Comparison of ENCODE assay signal across 19 cellular contexts in genomic region chr6:94511502-94512088, GRCh38.
A peak's percentile ranks its signal among the peaks of the same experiment; 100 is the strongest.
DNase-seq lines count a peak whose midpoint lies in the region; ATAC-seq, FAIRE-seq and TF ChIP-seq lines count a peak whose summit lies in the region.
"Had no signal": no experiment of that assay in that cellular context is flagged by ENCODE, and none has a peak within 500 bp of the region (broad histone marks: within the 10 kb centered on the region; RNA-seq: fewer than 3 reads in every experiment).

No MANE protein-coding gene starts in this region.

- H3K4me1 ChIP-seq in kidney (ENCODE audit: control insufficient read depth in 1 of 2, insufficient read depth in 1 of 2, low read depth in 1 of 2, low read length in 2 of 2) (no peaks in the 10 kb centered on the region), spleen (no peaks in the 10 kb centered on the region)

- TF ChIP-seq POLR2A in spleen (IDR thresholded peaks at IDR 0.05), result no peak

- WGBS in spleen, 5 donors, result 75 to 90% (median 87%) methylated on average over 10 to 17 of the region's 17 CpGs

- no peaks in the 10 kb centered on the region for H3K4me1 Mint-ChIP-seq in natural killer cell treated with Interleukin-12 subunit alpha and Interleukin-12 subunit beta and Interleukin-15 and Interleukin-18, amount 100 ng/mL, for 72 hours (ENCODE audit: low read depth in 2 of 2)
- H3K4me1 Mint-ChIP-seq in natural killer cell, result no peaks in the 10 kb centered on the region

- no peaks in the 10 kb centered on the region for H3K27me3 ChIP-seq in spleen (replicated peaks in 1 of 7)

- no peak for ATAC-seq in natural killer cell treated with Interleukin-12 subunit alpha and Interleukin-12 subunit beta and Interleukin-15 and Interleukin-18, amount 100 ng/mL, for 72 hours
- ATAC-seq in natural killer cell, result no peak

- no peaks in the 10 kb centered on the region for H3K9me3 ChIP-seq in kidney (ENCODE audit: control insufficient read depth in 1 of 2, low read length in 2 of 2)
- H3K9me3 ChIP-seq in spleen, result peaks cover 0 to 18% (median 6%) of the 10 kb centered on the region in 8 donors

- H3K36me3 ChIP-seq in kidney (ENCODE audit: control insufficient read depth in 1 of 2, insufficient read depth in 2 of 2, low read length in 2 of 2) (no peaks in the 10 kb centered on the region), spleen (no peaks in the 10 kb centered on the region)

- H3K4me3 ChIP-seq in kidney (ENCODE audit: low read length in 2 of 2) (no peak overlapping the region), spleen (no peak overlapping the region)

- no peak overlapping the region for H3K27ac Mint-ChIP-seq in natural killer cell treated with Interleukin-12 subunit alpha and Interleukin-12 subunit beta and Interleukin-15 and Interleukin-18, amount 100 ng/mL, for 72 hours
- no peak overlapping the region for H3K27ac Mint-ChIP-seq in natural killer cell

- no peaks in the 10 kb centered on the region for H3K27me3 Mint-ChIP-seq in natural killer cell treated with Interleukin-12 subunit alpha and Interleukin-12 subunit beta and Interleukin-15 and Interleukin-18, amount 100 ng/mL, for 72 hours
- no peaks in the 10 kb centered on the region for H3K27me3 Mint-ChIP-seq in natural killer cell (ENCODE audit: low read depth in 2 of 2)

- no peak overlapping the region for H3K4me3 Mint-ChIP-seq in natural killer cell treated with Interleukin-12 subunit alpha and Interleukin-12 subunit beta and Interleukin-15 and Interleukin-18, amount 100 ng/mL, for 72 hours
- no peak overlapping the region for H3K4me3 Mint-ChIP-seq in natural killer cell

- H3K9me3 Mint-ChIP-seq in natural killer cell treated with Interleukin-12 subunit alpha and Interleukin-12 subunit beta and Interleukin-15 and Interleukin-18, amount 100 ng/mL, for 72 hours, result peaks cover 6% of the 10 kb centered on the region
- peaks cover 0 to 7% of the 10 kb centered on the region in 2 donors for H3K9me3 Mint-ChIP-seq in natural killer cell

- no peak for FAIRE-seq in kidney (lab: Jason Lieb, UNC)
- FAIRE-seq: H1 had no signal

- peak; percentile 42 for DNase-seq in natural killer cell treated with Interleukin-12 subunit alpha and Interleukin-12 subunit beta and Interleukin-15 and Interleukin-18, amount 100 ng/mL, for 72 hours (ENCODE audit: low spot score)
- no peak for DNase-seq in natural killer cell
- DNase-seq in kidney, result peak; percentile 44
- DNase-seq in spleen, result peak; percentile 48
- DNase-seq in activated CD8-positive, alpha-beta memory T cell treated with anti-CD3 and anti-CD28 coated beads for 24 hours, result no peak
- DNase-seq in RKO (ENCODE audit: low spot score), result no peak
- DNase-seq in cerebellar nuclear complex (lab: John Stamatoyannopoulos, UW), result no peak
- DNase-seq: ACHN, AML-193, DMS79 treated with DMSO at 0.1 percent for 48 hours, KBM-7, NCI-H1105 treated with DMSO at 0.1 percent for 48 hours, NCI-H187, NCI-H2107, NCI-H510A, NCI-H82, RPMI8226 had no signal

- intact Hi-C loops in natural killer cell (cut with micrococcal nuclease), result no loop called here
- intact Hi-C loops in kidney (cut with DNase I), result no loop called here
- intact Hi-C loops in spleen (cut with DNase I; ENCODE audit: low total_unique reads), result no loop called here

- no peak overlapping the region for H3K9ac ChIP-seq in kidney (ENCODE audit: low read length in 2 of 2)

- no peaks in the 10 kb centered on the region for H3K36me3 Mint-ChIP-seq in natural killer cell treated with Interleukin-12 subunit alpha and Interleukin-12 subunit beta and Interleukin-15 and Interleukin-18, amount 100 ng/mL, for 72 hours
- no peaks in the 10 kb centered on the region for H3K36me3 Mint-ChIP-seq in natural killer cell

- H3K27ac ChIP-seq in kidney (ENCODE audit: low read depth in 2 of 2, low read length in 2 of 2) (no peak overlapping the region), spleen (no peak overlapping the region)
- H3K27ac ChIP-seq: C4-2B had no signal

- TF ChIP-seq CTCF in natural killer cell (IDR thresholded peaks at IDR 0.05) (no peak), kidney (IDR thresholded peaks at IDR 0.05; ENCODE audit: borderline replicate concordance, extremely low read depth, insufficient read depth) (no peak), spleen (IDR thresholded peaks at IDR 0.05 in 8 of 11, conservative IDR thresholded peaks at IDR 0.05 in 3 of 11) (no peak)

Comparison
In these comparisons a context has a peak if more than half of its experiments do, and no peak if none do; other contexts are left out.
1. DNase-seq: peak in natural killer cell treated with Interleukin-12 subunit alpha and Interleukin-12 subunit beta and Interleukin-15 and Interleukin-18, amount 100 ng/mL, for 72 hours (single experiment), kidney (single experiment) and spleen (single experiment); none in natural killer cell (single experiment), activated CD8-positive, alpha-beta memory T cell treated with anti-CD3 and anti-CD28 coated beads for 24 hours (single experiment), RKO (single experiment) and cerebellar nuclear complex (0 of 2).